26 cellular contexts compared by ENCODE assay signal in genomic region chr14:89267163-89267562, GRCh38.
DNase-seq lines count a peak whose midpoint lies in the region; ATAC-seq, FAIRE-seq and TF ChIP-seq lines count a peak whose summit lies in the region.
"Had no signal": no experiment of that assay in that cellular context is flagged by ENCODE, and none has a peak within 500 bp of the region (broad histone marks: within the 10 kb centered on the region; RNA-seq: fewer than 3 reads in every experiment).

No MANE protein-coding gene starts in this region.

- H2BK5ac ChIP-seq in IMR-90 (ENCODE audit: low read depth, low read length, poor library complexity, severe bottlenecking) (no peak overlapping the region), trophoblast cell (ENCODE audit: low read depth, low read length, poor library complexity) (no peak overlapping the region)

- CTCF ChIA-PET in IMR-90 (lab: Yijun Ruan, JAX) = no interaction called here

- H3K36me3 ChIP-seq in GM23338 (ENCODE audit: insufficient read depth) = no peaks in the 10 kb centered on the region
- H3K36me3 ChIP-seq in IMR-90 (ENCODE audit: control insufficient read depth, insufficient read depth, low read length) = peaks cover 2% of the 10 kb centered on the region; the same call in 1 of the 2 replicates
- H3K36me3 ChIP-seq in trophoblast cell (ENCODE audit: control insufficient read depth in 1 of 2, insufficient read depth in 2 of 2, low read length in 2 of 2) = peaks cover 0 to 2% of the 10 kb centered on the region in 2 experiments
- H3K36me3 ChIP-seq: BE2C, left ventricle myocardium inferior, Peyer's patch, right atrium auricular region, thyroid gland had no signal

- no peaks in the 10 kb centered on the region for H3K9me3 Mint-ChIP-seq in GM23338
- H3K9me3 Mint-ChIP-seq: activated T-cell treated with anti-CD3 and anti-CD28 coated beads, Interleukin-2, amount 50 U/mL, for 24 hours had no signal

- no peaks in the 10 kb centered on the region for H3K9me2 ChIP-seq in GM23338 (ENCODE audit: insufficient read depth)

- H2BK15ac ChIP-seq in IMR-90 (ENCODE audit: low read depth, low read length) = no peak overlapping the region

- H4K20me1 ChIP-seq in GM23338 (replicated peaks; ENCODE audit: insufficient read depth) (peaks cover 51% of the 10 kb centered on the region), IMR-90 (ENCODE audit: insufficient read depth, low read length) (peaks cover 38% of the 10 kb centered on the region)

- DNase-seq in GM23338 (ENCODE audit: low spot score) (peak; percentile 57), IMR-90 (no peak), dermis blood vessel endothelial cell (peak; percentile 25), trophoblast cell (no peak), H54 (ENCODE audit: insufficient read length, low spot score) (no peak)
- DNase-seq in activated CD4-positive, CD25-positive, alpha-beta regulatory T cell (lab: John Stamatoyannopoulos, UW) = no peak
- no peak for DNase-seq in stimulated activated CD4-positive, alpha-beta T cell treated with anti-CD3 and anti-CD28 coated beads, Interleukin-2, amount 100 ng/mL, for 24 hours
- DNase-seq: activated naive CD4-positive, alpha-beta T cell treated with Interleukin-2 at 50 U/mL for 16 hours; activated T-cell treated with anti-CD3 and anti-CD28 coated beads, Interleukin-2, amount 50 U/mL, for 24 hours; BE2C; caudate nucleus; glutamatergic neuron; left ventricle myocardium inferior; NCI-H1436; NCI-H2081 treated with DMSO at 0.1 percent for 48 hours; NCI-H226; NCI-H69; Peyer's patch; posterior cingulate gyrus; SHP77 treated with DMSO at 0.1 percent for 48 hours; small intestine; stimulated activated naive CD8-positive, alpha-beta T cell treated with anti-CD3 and anti-CD28 coated beads, Interleukin-15, Interleukin-2, amounts not matched to agents 100 U/mL and 50 U/mL, for 24 hours; thyroid gland had no signal

- no peak overlapping the region for H4K12ac ChIP-seq in trophoblast cell (ENCODE audit: low read depth, low read length)

- no peak for FAIRE-seq in H54 (lab: Jason Lieb, UNC)
- FAIRE-seq: islet of Langerhans, small intestine had no signal

- H2BK120ac ChIP-seq in IMR-90 (ENCODE audit: low read depth, low read length) (no peak overlapping the region), trophoblast cell (ENCODE audit: insufficient read depth, low read length, poor library complexity) (no peak overlapping the region)

- H3K4me1 ChIP-seq in GM23338 (ENCODE audit: insufficient read depth) (peaks cover 51% of the 10 kb centered on the region), IMR-90 (ENCODE audit: control insufficient read depth, insufficient read depth, low read length) (peaks cover 7% of the 10 kb centered on the region), trophoblast cell (ENCODE audit: control insufficient read depth in 1 of 2, insufficient read depth in 2 of 2, low read length in 2 of 2) (peaks cover 12% of the 10 kb centered on the region in 2 experiments)

- H2AK5ac ChIP-seq in IMR-90 (ENCODE audit: low read depth, low read length) = 0 out of 2 replicates have a peak overlapping the region, but pooled peaks have one; percentile 7
- no peak overlapping the region for H2AK5ac ChIP-seq in trophoblast cell (ENCODE audit: low read length)

- H3K27me3 ChIP-seq in GM23338 (ENCODE audit: insufficient read depth) = no peaks in the 10 kb centered on the region
- no peaks in the 10 kb centered on the region for H3K27me3 ChIP-seq in IMR-90 (ENCODE audit: control insufficient read depth, insufficient read depth, low read length)
- no peaks in the 10 kb centered on the region for H3K27me3 ChIP-seq in trophoblast cell (ENCODE audit: insufficient read depth, low read length)
- H3K27me3 ChIP-seq: BE2C, Peyer's patch, right atrium auricular region, thyroid gland had no signal

- TF ChIP-seq CTCF in GM23338 (conservative IDR thresholded peaks at IDR 0.05; ENCODE audit: low read depth in 2 of 2) (no peak), IMR-90 (conservative IDR thresholded peaks at IDR 0.05; ENCODE audit: low read depth, low read length) (no peak)

- H4K91ac ChIP-seq in IMR-90 (ENCODE audit: insufficient read depth, low read depth, low read length) (no peak overlapping the region), trophoblast cell (ENCODE audit: low read depth, low read length) (no peak overlapping the region)

- H2AFZ ChIP-seq in GM23338 (no peak overlapping the region), IMR-90 (replicated peaks; ENCODE audit: low read length, poor library complexity) (no peak overlapping the region), trophoblast cell (ENCODE audit: insufficient read depth, low read length, poor library complexity) (no peak overlapping the region)

- peak overlapping the region; percentile 64; the same call in 1 of the 2 replicates for H3K27ac Mint-ChIP-seq in GM23338
- H3K27ac Mint-ChIP-seq: activated T-cell treated with anti-CD3 and anti-CD28 coated beads, Interleukin-2, amount 50 U/mL, for 24 hours had no signal

- H3K4me3 ChIP-seq in GM23338 = no peak overlapping the region
- H3K4me3 ChIP-seq in IMR-90 (ENCODE audit: insufficient read depth, low read depth, low read length) = no peak overlapping the region
- H3K4me3 ChIP-seq in trophoblast cell (ENCODE audit: low read depth, low read length) = no peak overlapping the region
- H3K4me3 ChIP-seq: left ventricle myocardium inferior, Peyer's patch, right atrium auricular region, thyroid gland had no signal

- H3K4me1 Mint-ChIP-seq in GM23338 = peaks cover 68% of the 10 kb centered on the region

- H3F3A ChIP-seq in GM23338 (replicated peaks; ENCODE audit: low read depth) = no peaks in the 10 kb centered on the region; the same call in 1 of the 2 replicates

- H4K5ac ChIP-seq in IMR-90 (ENCODE audit: low read depth, low read length) = no peak overlapping the region

- H3K79me1 ChIP-seq in IMR-90 (ENCODE audit: low read depth in 1 of 2, low read length in 2 of 2) (peaks cover 58 to 68% of the 10 kb centered on the region in 2 experiments), trophoblast cell (ENCODE audit: low read length) (peaks cover 2% of the 10 kb centered on the region)

- H3K56ac ChIP-seq in IMR-90 (ENCODE audit: extremely low read depth, insufficient read depth, low read length) = no peak overlapping the region

- POLR2A ChIA-PET in IMR-90 (lab: Charles Lee; ENCODE audit: unreplicated experiment) = no interaction called here

- dilution Hi-C loops in IMR-90 (cut with HindIII; ENCODE audit: low sequenced_read_pairs, unreplicated experiment) = no loop called here

- H3K9ac ChIP-seq in IMR-90 (ENCODE audit: low read depth, low read length) (no peak overlapping the region), trophoblast cell (ENCODE audit: low read length) (no peak overlapping the region)

- BruUV-seq in IMR-90 (replicated peaks; lab: Mats Ljungman, UMichigan) = no TSS peak

- no peak for TF ChIP-seq POLR2A in IMR-90 (IDR thresholded peaks at IDR 0.05; ENCODE audit: low read depth, low read length)
- no peak for TF ChIP-seq POLR2A in H54 (IDR thresholded peaks at IDR 0.05; ENCODE audit: low read depth, low read length)

- no peak overlapping the region for H3K4me3 Mint-ChIP-seq in GM23338
- H3K4me3 Mint-ChIP-seq: activated T-cell treated with anti-CD3 and anti-CD28 coated beads, Interleukin-2, amount 50 U/mL, for 24 hours had no signal

- 0 out of 4 replicates have a peak overlapping the region, but pooled peaks of 1 of the 2 experiments have one; percentile 41 for H4K8ac ChIP-seq in IMR-90 (ENCODE audit: low read depth in 2 of 2, low read length in 2 of 2)
- H4K8ac ChIP-seq in trophoblast cell (ENCODE audit: low read depth, low read length) = no peak overlapping the region

- intact Hi-C loops in IMR-90 (cut with micrococcal nuclease) = no loop called here

- 100% methylated on average over 4 of the region's 7 CpGs; no CpG with 5 or more reads in 1 of the 2 experiments for WGBS in IMR-90 (ENCODE audit: extremely low coverage in 2 of 2, insufficient read length in 1 of 2), 2 experiments
- whole genome bisulfite sequencing in trophoblast cell (ENCODE audit: extremely low coverage, insufficient coverage, insufficient read length) = no CpG with 5 or more reads among the region's 7 CpGs

- ATAC-seq in GM23338 = peak; percentile 78
- ATAC-seq in IMR-90 (ENCODE audit: low read depth) = no peak
- ATAC-seq: HCT116 had no signal

- H3K27ac ChIP-seq in GM23338 (ENCODE audit: low read depth) (peak overlapping the region; percentile 56; the same call in 1 of the 2 replicates), IMR-90 (ENCODE audit: insufficient read depth, low read length) (no peak overlapping the region), trophoblast cell (ENCODE audit: low read depth, low read length) (no peak overlapping the region)
- H3K27ac ChIP-seq: left ventricle myocardium inferior, Peyer's patch, right atrium auricular region, thyroid gland had no signal

- H3K36me3 Mint-ChIP-seq in GM23338 (ENCODE audit: low read depth) = peaks cover 18% of the 10 kb centered on the region; the same call in 2 of the 3 replicates

- H2BK20ac ChIP-seq in IMR-90 (ENCODE audit: low read depth, low read length) = no peak overlapping the region

- H3K18ac ChIP-seq in IMR-90 (ENCODE audit: low read depth, low read length) (no peak overlapping the region), trophoblast cell (ENCODE audit: low read length) (peak overlapping the region; percentile 32)

- H3K27me3 Mint-ChIP-seq in GM23338 (ENCODE audit: insufficient read depth, low read depth, poor library complexity) = peaks cover 7% of the 10 kb centered on the region
- H3K27me3 Mint-ChIP-seq: activated T-cell treated with anti-CD3 and anti-CD28 coated beads, Interleukin-2, amount 50 U/mL, for 24 hours had no signal

- H3K9me1 ChIP-seq in IMR-90 (ENCODE audit: insufficient read depth, low read length) = peaks cover 13% of the 10 kb centered on the region

- H3K9me3 ChIP-seq in IMR-90 (ENCODE audit: control insufficient read depth, insufficient read depth, low read length) = no peaks in the 10 kb centered on the region
- H3K9me3 ChIP-seq in trophoblast cell (ENCODE audit: insufficient read depth, low read depth, low read length) = no peaks in the 10 kb centered on the region
- H3K9me3 ChIP-seq: BE2C, left ventricle myocardium inferior, Peyer's patch, right atrium auricular region, thyroid gland had no signal

- no peak for TF ChIP-seq RAD21 in IMR-90 (IDR thresholded peaks at IDR 0.05; ENCODE audit: low read length)

- no peak overlapping the region for H2BK12ac ChIP-seq in trophoblast cell (ENCODE audit: low read length)

- H3K4ac ChIP-seq in IMR-90 (ENCODE audit: low read depth, low read length) (no peak overlapping the region; the same call in 1 of the 2 replicates), trophoblast cell (ENCODE audit: low read depth, low read length) (no peak overlapping the region)

- in situ Hi-C loops in IMR-90 (cut with MboI; ENCODE audit: low sequenced_read_pairs) = no loop called here

- H3K79me2 ChIP-seq in GM23338 (replicated peaks; ENCODE audit: insufficient read depth) = peaks cover 100% of the 10 kb centered on the region
- peaks cover 4% of the 10 kb centered on the region for H3K79me2 ChIP-seq in trophoblast cell (ENCODE audit: control insufficient read depth, insufficient read depth, low read length, poor library complexity)

- H3K4me2 ChIP-seq in GM23338 (peak overlapping the region; percentile 68), IMR-90 (ENCODE audit: low read depth, low read length) (no peak overlapping the region), trophoblast cell (ENCODE audit: low read length) (no peak overlapping the region)

- H3K14ac ChIP-seq in IMR-90 (replicated peaks; ENCODE audit: low read depth, low read length) = no peak overlapping the region
- H3K14ac ChIP-seq in trophoblast cell (ENCODE audit: low read length) = no peak overlapping the region

- no peak overlapping the region for H2AK9ac ChIP-seq in IMR-90 (replicated peaks; ENCODE audit: low read depth, low read length, poor library complexity)

- H3K23ac ChIP-seq in IMR-90 (ENCODE audit: low read depth, low read length) = no peak overlapping the region
- no peak overlapping the region for H3K23ac ChIP-seq in trophoblast cell (ENCODE audit: low read length)

Comparison
In these comparisons a context has a peak if more than half of its experiments do, and no peak if none do; other contexts are left out.
1. DNase-seq: peak in GM23338 (single experiment) and dermis blood vessel endothelial cell (single experiment); none in IMR-90 (single experiment), trophoblast cell (0 of 2), H54 (single experiment), activated CD4-positive, CD25-positive, alpha-beta regulatory T cell (0 of 4) and stimulated activated CD4-positive, alpha-beta T cell treated with anti-CD3 and anti-CD28 coated beads, Interleukin-2, amount 100 ng/mL, for 24 hours (0 of 2).